In the genomic region with DNA sequence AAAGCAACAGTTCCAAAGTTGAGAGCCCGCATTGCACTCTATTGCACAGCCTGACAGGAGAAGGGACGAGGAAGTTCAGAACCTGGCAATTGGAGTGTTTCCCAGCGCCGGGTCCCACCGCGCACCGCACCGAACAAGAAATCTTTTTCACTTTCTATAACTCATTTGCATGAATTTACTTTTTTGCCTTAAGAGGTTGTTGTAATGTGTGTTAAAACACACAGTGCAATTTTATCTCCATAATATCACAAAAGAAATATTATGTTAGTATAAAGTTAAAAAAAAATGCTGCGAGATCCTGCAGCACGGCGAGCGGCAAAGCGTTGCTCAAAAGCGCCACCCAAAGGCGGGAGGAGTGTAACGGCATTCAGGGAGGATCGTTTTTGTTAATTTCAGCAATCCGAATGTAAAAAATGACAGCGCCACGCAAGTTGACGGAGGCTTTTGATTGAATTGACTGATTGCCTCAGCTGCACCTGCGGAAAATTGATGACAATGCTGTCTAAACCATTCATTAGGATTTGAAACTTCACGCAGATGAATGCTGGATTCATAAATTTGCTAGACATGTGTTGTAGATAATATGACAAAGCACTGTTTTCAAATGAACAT, we compare ENCODE assay signal across 8 cellular contexts.
DNase-seq lines count a peak whose midpoint lies in the region; ATAC-seq and TF ChIP-seq lines count a peak whose summit lies in the region.

No MANE protein-coding gene starts in this region.

- H3K36me3 ChIP-seq in HUES48 (ENCODE audit: control insufficient read depth, insufficient read depth, low read length) (no peaks in the 10 kb centered on the region), adrenal gland (replicated peaks in 1 of 2) (no peaks in the 10 kb centered on the region), iPS-15b (ENCODE audit: control insufficient read depth, insufficient read depth, low read length) (no peaks in the 10 kb centered on the region), spleen (no peaks in the 10 kb centered on the region)

- TF ChIP-seq CTCF in AG09309 (IDR thresholded peaks at IDR 0.05; ENCODE audit: control insufficient read depth, insufficient read depth, low read depth, low read length, missing control alignments) = peak; percentile 55
- peak; percentile 66 to 87 (median 80) for TF ChIP-seq CTCF in adrenal gland (IDR thresholded peaks at IDR 0.05)
- peak in 10 of 11 experiments; percentile 10 to 66 (median 56) for TF ChIP-seq CTCF in spleen (IDR thresholded peaks at IDR 0.05 in 8 of 11, conservative IDR thresholded peaks at IDR 0.05 in 3 of 11)

- no peaks in the 10 kb centered on the region for H3K9me3 ChIP-seq in HUES48 (ENCODE audit: control insufficient read depth, insufficient read depth, low read length)
- H3K9me3 ChIP-seq in adrenal gland (replicated peaks in 1 of 3) = no peaks in the 10 kb centered on the region
- H3K9me3 ChIP-seq in iPS-15b (ENCODE audit: control insufficient read depth, insufficient read depth, low read length) = no peaks in the 10 kb centered on the region
- H3K9me3 ChIP-seq in spleen = no peaks in the 10 kb centered on the region

- no peak for DNase-seq in AG09309 (ENCODE audit: low read depth)
- peak; percentile 49 to 73 (median 63) for DNase-seq in adrenal gland
- no peak for DNase-seq in spleen
- DNase-seq in activated CD4-positive, CD25-positive, alpha-beta regulatory T cell treated with anti-CD3 and anti-CD28 coated beads, Interleukin-2, amount 50 U/mL, for 72 hours = no peak

- H3K27ac ChIP-seq in HUES48 (ENCODE audit: low read depth, low read length) (no peak overlapping the region), adrenal gland (no peak overlapping the region), spleen (no peak overlapping the region)

- H3K9ac ChIP-seq in HUES48 (ENCODE audit: low read depth, low read length) (no peak overlapping the region), iPS-15b (ENCODE audit: low read depth, low read length) (no peak overlapping the region)

- 0 to 3% (median 1%) methylated on average over 23 of the region's 23 CpGs for WGBS in adrenal gland, 4 donors
- WGBS in spleen, 5 donors = 2 to 5% (median 3%) methylated on average over 23 of the region's 23 CpGs

- peaks cover 16% of the 10 kb centered on the region for H3K4me1 ChIP-seq in HUES48 (ENCODE audit: control insufficient read depth, insufficient read depth, low read length)
- H3K4me1 ChIP-seq in adrenal gland (replicated peaks in 1 of 2) = peaks cover 17 to 23% of the 10 kb centered on the region in 2 donors
- H3K4me1 ChIP-seq in iPS-15b (ENCODE audit: control insufficient read depth, insufficient read depth, low read length) = peaks cover 3% of the 10 kb centered on the region
- peaks cover 0 to 8% (median 0%) of the 10 kb centered on the region in 6 donors for H3K4me1 ChIP-seq in spleen

- intact Hi-C loops in adrenal gland (cut with DNase I) = no loop called here
- intact Hi-C loops in spleen (cut with DNase I; ENCODE audit: low total_unique reads) = loop anchor here (5.0 kb wide), 1 partner anchor 1359 kb away; no protein-coding TSS in a partner anchor

- TF ChIP-seq POLR2A in adrenal gland (IDR thresholded peaks at IDR 0.05) (no peak), spleen (IDR thresholded peaks at IDR 0.05) (no peak)

- H3K4me3 ChIP-seq in AG09309 (ENCODE audit: control insufficient read depth, low read depth, low read length) = no peak overlapping the region
- peak overlapping the region; percentile 76 for H3K4me3 ChIP-seq in HUES48 (ENCODE audit: low read depth, low read length)
- H3K4me3 ChIP-seq in adrenal gland = peak overlapping the region in 1 of 4 donors; percentile 60
- peak overlapping the region; percentile 57 for H3K4me3 ChIP-seq in iPS-15b (ENCODE audit: low read depth, low read length)
- H3K4me3 ChIP-seq in spleen = peak overlapping the region in 5 of 8 donors; percentile 12 to 58 (median 28)

- no peak for ATAC-seq in GM18519 (IDR thresholded peaks at IDR 0.05; ENCODE audit: low FRiP score, unreplicated experiment)
- no peak for ATAC-seq in HG03045 (IDR thresholded peaks at IDR 0.05; ENCODE audit: unreplicated experiment)

- H3K27me3 ChIP-seq in HUES48 (ENCODE audit: control insufficient read depth, insufficient read depth, low read length) = peaks cover 13% of the 10 kb centered on the region
- H3K27me3 ChIP-seq in adrenal gland = peaks cover 12% of the 10 kb centered on the region
- peaks cover 9% of the 10 kb centered on the region for H3K27me3 ChIP-seq in iPS-15b (ENCODE audit: control insufficient read depth, insufficient read depth, low read length)
- H3K27me3 ChIP-seq in spleen (replicated peaks in 1 of 7) = peaks cover 0 to 50% (median 7%) of the 10 kb centered on the region in 7 donors

Comparison
In these comparisons a context has a peak if more than half of its experiments do, and no peak if none do; other contexts are left out.
1. DNase-seq: peak in adrenal gland (7 of 7); none in AG09309 (single experiment), spleen (single experiment) and activated CD4-positive, CD25-positive, alpha-beta regulatory T cell treated with anti-CD3 and anti-CD28 coated beads, Interleukin-2, amount 50 U/mL, for 72 hours (single experiment).
2. Peak in every context shown above with its lines, with median percentiles within 50 percentile points of each other: CTCF ChIP-seq.